17 cellular contexts compared by ENCODE assay signal in the genomic region with DNA sequence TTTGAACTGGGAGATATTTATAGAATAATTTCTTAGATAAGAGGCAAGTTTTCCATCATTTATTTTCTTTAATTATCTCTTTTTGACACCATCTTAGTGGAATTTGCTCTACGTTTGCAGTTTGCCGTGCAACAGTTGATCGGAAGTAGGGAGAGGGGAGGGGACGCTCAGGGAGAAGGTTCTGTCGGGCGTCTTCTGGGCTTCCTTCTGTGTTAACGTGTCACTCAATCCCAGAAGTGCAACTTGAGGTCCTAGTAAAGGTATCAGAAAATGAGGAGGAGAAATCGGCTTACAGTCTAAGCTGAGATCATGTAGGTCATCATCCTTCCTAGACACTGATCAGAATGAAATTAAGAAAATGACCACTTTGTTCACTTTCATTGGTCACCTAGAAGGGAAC.
"Had no signal": no experiment of that assay in that cellular context is flagged by ENCODE, and none has a peak within 500 bp of the region (broad histone marks: within the 10 kb centered on the region; RNA-seq: fewer than 3 reads in every experiment).

No MANE protein-coding gene starts in this region.

- H3K27me3 ChIP-seq: colonic mucosa, esophagus muscularis mucosa, gastroesophageal sphincter, heart left ventricle had no signal

- H3K27ac Mint-ChIP-seq: dendritic cell treated with granulocyte-macrophage colony-stimulating factor and Interleukin-4, amounts not matched to agents 40 ng/mL and 50 ng/mL, for 4 days; effector memory CD8-positive, alpha-beta T cell; endodermal cell had no signal

- H3K36me3 ChIP-seq: colonic mucosa, lower lobe of right lung had no signal

- ATAC-seq: effector memory CD8-positive, alpha-beta T cell; foreskin keratinocyte; gastroesophageal sphincter; heart left ventricle; left cardiac atrium; left lung; left ventricle myocardium superior; lower lobe of right lung had no signal

- H3K27ac ChIP-seq: colonic mucosa, esophagus muscularis mucosa, foreskin keratinocyte, gastroesophageal sphincter, heart left ventricle, left lung, lower lobe of right lung had no signal

- H3K4me3 ChIP-seq: colonic mucosa, esophagus muscularis mucosa, gastroesophageal sphincter, heart left ventricle, left lung, lower lobe of right lung had no signal

- H3K9me3 ChIP-seq: colonic mucosa, esophagus muscularis mucosa, gastroesophageal sphincter, heart left ventricle, left lung, lower lobe of right lung had no signal

- DNase-seq: colonic mucosa; cortex of kidney; effector CD8-positive, alpha-beta T cell; effector memory CD8-positive, alpha-beta T cell; endodermal cell; foreskin keratinocyte; heart left ventricle; hippocampal formation; left cardiac atrium; left lung; left ventricle myocardium superior; lower lobe of right lung; mesenchymal stem cell; midbrain had no signal

- H3K9me3 Mint-ChIP-seq: dendritic cell treated with granulocyte-macrophage colony-stimulating factor and Interleukin-4, amounts not matched to agents 40 ng/mL and 50 ng/mL, for 4 days; effector memory CD8-positive, alpha-beta T cell; endodermal cell had no signal

- H3K27me3 Mint-ChIP-seq: dendritic cell treated with granulocyte-macrophage colony-stimulating factor and Interleukin-4, amounts not matched to agents 40 ng/mL and 50 ng/mL, for 4 days; effector memory CD8-positive, alpha-beta T cell had no signal

- H3K4me3 Mint-ChIP-seq: dendritic cell treated with granulocyte-macrophage colony-stimulating factor and Interleukin-4, amounts not matched to agents 40 ng/mL and 50 ng/mL, for 4 days; effector memory CD8-positive, alpha-beta T cell; endodermal cell had no signal
